7 cellular contexts compared by ENCODE assay signal in the genomic region with DNA sequence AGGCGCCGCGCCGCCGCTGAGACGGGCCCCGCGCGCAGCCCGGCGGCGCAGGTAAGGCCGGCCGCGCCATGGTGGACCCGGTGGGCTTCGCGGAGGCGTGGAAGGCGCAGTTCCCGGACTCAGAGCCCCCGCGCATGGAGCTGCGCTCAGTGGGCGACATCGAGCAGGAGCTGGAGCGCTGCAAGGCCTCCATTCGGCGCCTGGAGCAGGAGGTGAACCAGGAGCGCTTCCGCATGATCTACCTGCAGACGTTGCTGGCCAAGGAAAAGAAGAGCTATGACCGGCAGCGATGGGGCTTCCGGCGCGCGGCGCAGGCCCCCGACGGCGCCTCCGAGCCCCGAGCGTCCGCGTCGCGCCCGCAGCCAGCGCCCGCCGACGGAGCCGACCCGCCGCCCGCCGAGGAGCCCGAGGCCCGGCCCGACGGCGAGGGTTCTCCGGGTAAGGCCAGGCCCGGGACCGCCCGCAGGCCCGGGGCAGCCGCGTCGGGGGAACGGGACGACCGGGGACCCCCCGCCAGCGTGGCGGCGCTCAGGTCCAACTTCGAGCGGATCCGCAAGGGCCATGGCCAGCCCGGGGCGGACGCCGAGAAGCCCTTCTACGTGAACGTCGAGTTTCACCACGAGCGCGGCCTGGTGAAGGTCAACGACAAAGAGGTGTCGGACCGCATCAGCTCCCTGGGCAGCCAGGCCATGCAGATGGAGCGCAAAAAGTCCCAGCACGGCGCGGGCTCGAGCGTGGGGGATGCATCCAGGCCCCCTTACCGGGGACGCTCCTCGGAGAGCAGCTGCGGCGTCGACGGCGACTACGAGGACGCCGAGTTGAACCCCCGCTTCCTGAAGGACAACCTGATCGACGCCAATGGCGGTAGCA. TPM values are rescaled to one million over a fixed set of nuclear protein-coding genes. Genes with fewer than 3 reads are reported as not detected.
DNase-seq lines count a peak whose midpoint lies in the region; ATAC-seq lines count a peak whose summit lies in the region.

No MANE protein-coding gene starts in this region.

- peak overlapping the region; percentile 90 for H3K4me3 Mint-ChIP-seq in natural killer cell treated with Interleukin-12 subunit alpha and Interleukin-12 subunit beta and Interleukin-15 and Interleukin-18, amount 100 ng/mL, for 72 hours

- DNase-seq in SW480 (ENCODE audit: low spot score) (peak; percentile 37), NCI-H345 treated with DMSO at 0.1 percent for 48 hours (lab: John Stamatoyannopoulos, UW; ENCODE audit: unreplicated experiment) (no peak), NCI-H1048 (lab: John Stamatoyannopoulos, UW) (no peak)
- no peak for DNase-seq in effector memory CD4-positive, alpha-beta T cell
- DNase-seq in natural killer cell treated with Interleukin-12 subunit alpha and Interleukin-12 subunit beta and Interleukin-15 and Interleukin-18, amount 100 ng/mL, for 72 hours (ENCODE audit: low spot score) = no peak

- no peaks in the 10 kb centered on the region for H3K9me3 Mint-ChIP-seq in natural killer cell treated with Interleukin-12 subunit alpha and Interleukin-12 subunit beta and Interleukin-15 and Interleukin-18, amount 100 ng/mL, for 72 hours

- H3K27me3 ChIP-seq in effector memory CD4-positive, alpha-beta T cell (replicated peaks; ENCODE audit: control insufficient read depth, insufficient read depth, low read length, poor library complexity, severe bottlenecking) = no peaks in the 10 kb centered on the region

- peaks cover 48% of the 10 kb centered on the region for H3K4me1 ChIP-seq in effector memory CD4-positive, alpha-beta T cell (ENCODE audit: control insufficient read depth, insufficient read depth, low read length, poor library complexity, severe bottlenecking)

- H3K4me1 Mint-ChIP-seq in natural killer cell treated with Interleukin-12 subunit alpha and Interleukin-12 subunit beta and Interleukin-15 and Interleukin-18, amount 100 ng/mL, for 72 hours (ENCODE audit: low read depth in 2 of 2) = peaks cover 47 to 57% of the 10 kb centered on the region in 2 donors

- peaks cover 6% of the 10 kb centered on the region for H3K36me3 Mint-ChIP-seq in natural killer cell treated with Interleukin-12 subunit alpha and Interleukin-12 subunit beta and Interleukin-15 and Interleukin-18, amount 100 ng/mL, for 72 hours

- H3K9me3 ChIP-seq in effector memory CD4-positive, alpha-beta T cell (ENCODE audit: control insufficient read depth, low read length) = no peaks in the 10 kb centered on the region

- H3K27ac ChIP-seq in effector memory CD4-positive, alpha-beta T cell (ENCODE audit: insufficient read depth, low read length, poor library complexity, severe bottlenecking) = peak overlapping the region; percentile 47

- no peaks in the 10 kb centered on the region for H3K36me3 ChIP-seq in effector memory CD4-positive, alpha-beta T cell (ENCODE audit: control insufficient read depth, insufficient read depth, low read length)

- ATAC-seq in GM21381 (IDR thresholded peaks at IDR 0.05; ENCODE audit: unreplicated experiment) = peak; percentile 7
- peak in 1 of 2 donors; percentile 19 for ATAC-seq in natural killer cell treated with Interleukin-12 subunit alpha and Interleukin-12 subunit beta and Interleukin-15 and Interleukin-18, amount 100 ng/mL, for 72 hours
- no peak for ATAC-seq in HG02970 (IDR thresholded peaks at IDR 0.05; ENCODE audit: low FRiP score, unreplicated experiment)

- no peaks in the 10 kb centered on the region for H3K27me3 Mint-ChIP-seq in natural killer cell treated with Interleukin-12 subunit alpha and Interleukin-12 subunit beta and Interleukin-15 and Interleukin-18, amount 100 ng/mL, for 72 hours

- H3K4me3 ChIP-seq in effector memory CD4-positive, alpha-beta T cell (ENCODE audit: insufficient read depth, low read depth, low read length, poor library complexity, severe bottlenecking) = peak overlapping the region; percentile 71

- H3K27ac Mint-ChIP-seq in natural killer cell treated with Interleukin-12 subunit alpha and Interleukin-12 subunit beta and Interleukin-15 and Interleukin-18, amount 100 ng/mL, for 72 hours = peak overlapping the region; percentile 68 to 77

RNA-seq across cellular contexts. Expression of a gene that starts 0.8 kb away (rescaled TPM):
- 10 to 100 TPM; 55.4 to 65.8 TPM for total RNA-seq in natural killer cell treated with Interleukin-12 subunit alpha and Interleukin-12 subunit beta and Interleukin-15 and Interleukin-18, amount 100 ng/mL, for 72 hours

RNA-seq across cellular contexts. Expression of a gene that starts 35.9 kb away (rescaled TPM):
- 1 to 10 TPM; 2.1 to 2.7 TPM for total RNA-seq in natural killer cell treated with Interleukin-12 subunit alpha and Interleukin-12 subunit beta and Interleukin-15 and Interleukin-18, amount 100 ng/mL, for 72 hours

RNA-seq across cellular contexts. Expression of a gene that starts 39.3 kb away (rescaled TPM):
- not detected for total RNA-seq in natural killer cell treated with Interleukin-12 subunit alpha and Interleukin-12 subunit beta and Interleukin-15 and Interleukin-18, amount 100 ng/mL, for 72 hours
